1 cellular context compared by ENCODE assay signal in the genomic region with DNA sequence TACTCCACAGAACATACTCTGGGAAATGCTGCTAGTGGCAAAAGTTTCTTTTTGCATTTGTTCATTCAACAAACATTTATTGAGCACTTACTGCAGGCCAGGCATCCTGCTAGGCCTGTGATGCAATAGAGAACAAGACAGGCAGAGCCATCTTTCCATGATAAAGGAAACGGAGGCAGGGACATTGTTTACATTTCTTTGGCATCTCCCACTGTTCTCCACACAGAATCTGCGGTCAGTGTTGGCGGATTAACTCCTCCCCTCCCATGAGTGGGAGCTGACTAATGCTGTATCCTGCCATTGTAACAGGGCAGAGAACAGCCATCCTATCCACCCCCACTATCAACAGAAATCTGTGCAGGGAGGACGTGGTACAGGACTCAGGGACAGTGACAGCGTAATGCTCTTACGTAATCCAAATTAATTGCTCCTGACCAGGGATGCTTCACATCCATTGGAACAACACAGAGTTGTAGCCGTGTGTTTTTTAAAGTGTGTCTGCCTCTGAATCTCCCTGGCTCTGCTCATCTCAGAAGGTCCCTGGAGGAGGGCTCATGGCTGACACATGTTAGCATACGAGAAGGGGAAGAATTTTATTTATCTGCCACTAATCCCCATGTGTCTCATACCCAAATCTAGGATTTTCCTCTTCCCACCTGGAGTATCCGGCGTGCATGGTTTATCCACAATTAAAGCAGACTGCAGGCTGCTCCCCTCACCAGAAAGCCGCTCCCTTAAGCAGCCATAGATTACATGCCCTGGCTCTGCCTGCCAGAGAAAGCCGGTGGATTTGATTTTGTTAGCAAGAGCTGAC.
A peak's percentile ranks its signal among the peaks of the same experiment; 100 is the strongest.
TF ChIP-seq lines count a peak whose summit lies in the region.

No MANE protein-coding gene starts in this region.

TF ChIP-seq in K562, 482 proteins besides CTCF, POLR2A, EP300 and RAD21 (continued from another document):
- TF ChIP-seq, protein P1, sequence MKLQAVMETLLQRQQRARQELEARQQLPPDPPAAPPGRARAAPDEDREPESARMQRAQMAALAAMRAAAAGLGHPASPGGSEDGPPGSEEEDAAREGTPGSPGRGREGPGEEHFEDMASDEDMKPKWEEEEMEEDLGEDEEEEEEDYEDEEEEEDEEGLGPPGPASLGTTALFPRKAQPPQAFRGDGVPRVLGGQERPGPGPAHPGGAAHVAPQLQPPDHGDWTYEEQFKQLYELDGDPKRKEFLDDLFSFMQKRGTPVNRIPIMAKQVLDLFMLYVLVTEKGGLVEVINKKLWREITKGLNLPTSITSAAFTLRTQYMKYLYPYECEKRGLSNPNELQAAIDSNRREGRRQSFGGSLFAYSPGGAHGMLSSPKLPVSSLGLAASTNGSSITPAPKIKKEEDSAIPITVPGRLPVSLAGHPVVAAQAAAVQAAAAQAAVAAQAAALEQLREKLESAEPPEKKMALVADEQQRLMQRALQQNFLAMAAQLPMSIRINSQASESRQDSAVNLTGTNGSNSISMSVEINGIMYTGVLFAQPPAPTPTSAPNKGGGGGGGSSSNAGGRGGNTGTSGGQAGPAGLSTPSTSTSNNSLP (IDR thresholded peaks at IDR 0.05; ENCODE audit: borderline replicate concordance, low read depth, low read length): no peak
- TF ChIP-seq FOSL1 (tag; conservative IDR thresholded peaks at IDR 0.05) (peak; percentile 73), IRF2 (CRISPR knock-in tag; IDR thresholded peaks at IDR 0.05) (no peak), CCNT2 (IDR thresholded peaks at IDR 0.05; ENCODE audit: borderline replicate concordance, extremely low read depth, insufficient read length, low read depth, low read length) (no peak), CEBPG (CRISPR knock-in tag; IDR thresholded peaks at IDR 0.05) (no peak), CEBPG (tag; conservative IDR thresholded peaks at IDR 0.05 in 1 of 2, IDR thresholded peaks at IDR 0.05 in 1 of 2) (peak; percentile 67 to 95), MAZ (CRISPR knock-in tag; conservative IDR thresholded peaks at IDR 0.05 in 1 of 2, IDR thresholded peaks at IDR 0.05 in 1 of 2) (no peak), ZNF239 (CRISPR knock-in tag; IDR thresholded peaks at IDR 0.05) (no peak), KDM1A (IDR thresholded peaks at IDR 0.05) (peak; percentile 51 to 56; a peak in 3 of 4 replicates), CEBPB (tag; IDR thresholded peaks at IDR 0.05) (peak; percentile 77), ZBTB7A (IDR thresholded peaks at IDR 0.05; ENCODE audit: borderline replicate concordance, control insufficient read depth, low read depth, low read length) (no peak), MXI1 (IDR thresholded peaks at IDR 0.05; ENCODE audit: low read depth, low read length) (no peak), TARDBP (IDR thresholded peaks at IDR 0.05) (no peak), ILF3 (IDR thresholded peaks at IDR 0.05; ENCODE audit: borderline replicate concordance) (no peak), ZNF785 (CRISPR knock-in tag; IDR thresholded peaks at IDR 0.05) (no peak), RCOR1 (IDR thresholded peaks at IDR 0.05; ENCODE audit: borderline replicate concordance in 1 of 2, low read depth in 2 of 2, low read length in 2 of 2) (peak in 1 of 2 experiments; percentile 54; a peak in 1 of 4 replicates), EGR1 (conservative IDR thresholded peaks at IDR 0.05) (0 out of 2 replicates have a peak, but pooled peaks have one; percentile 25), NR1H2 (CRISPR knock-in tag; IDR thresholded peaks at IDR 0.05) (no peak), CTBP1 (IDR thresholded peaks at IDR 0.05; ENCODE audit: borderline replicate concordance) (peak; percentile 65), COPS2 (conservative IDR thresholded peaks at IDR 0.05) (no peak), ZSCAN29 (IDR thresholded peaks at IDR 0.05) (no peak), CC2D1A (IDR thresholded peaks at IDR 0.05) (no peak)
- TF ChIP-seq, protein P2, sequence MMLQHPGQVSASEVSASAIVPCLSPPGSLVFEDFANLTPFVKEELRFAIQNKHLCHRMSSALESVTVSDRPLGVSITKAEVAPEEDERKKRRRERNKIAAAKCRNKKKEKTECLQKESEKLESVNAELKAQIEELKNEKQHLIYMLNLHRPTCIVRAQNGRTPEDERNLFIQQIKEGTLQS (IDR thresholded peaks at IDR 0.05): peak; percentile 37; the same call in 1 of the 2 replicates
- TF ChIP-seq, protein P2 (CRISPR knock-in tag; conservative IDR thresholded peaks at IDR 0.05): no peak
- TF ChIP-seq, protein P3, sequence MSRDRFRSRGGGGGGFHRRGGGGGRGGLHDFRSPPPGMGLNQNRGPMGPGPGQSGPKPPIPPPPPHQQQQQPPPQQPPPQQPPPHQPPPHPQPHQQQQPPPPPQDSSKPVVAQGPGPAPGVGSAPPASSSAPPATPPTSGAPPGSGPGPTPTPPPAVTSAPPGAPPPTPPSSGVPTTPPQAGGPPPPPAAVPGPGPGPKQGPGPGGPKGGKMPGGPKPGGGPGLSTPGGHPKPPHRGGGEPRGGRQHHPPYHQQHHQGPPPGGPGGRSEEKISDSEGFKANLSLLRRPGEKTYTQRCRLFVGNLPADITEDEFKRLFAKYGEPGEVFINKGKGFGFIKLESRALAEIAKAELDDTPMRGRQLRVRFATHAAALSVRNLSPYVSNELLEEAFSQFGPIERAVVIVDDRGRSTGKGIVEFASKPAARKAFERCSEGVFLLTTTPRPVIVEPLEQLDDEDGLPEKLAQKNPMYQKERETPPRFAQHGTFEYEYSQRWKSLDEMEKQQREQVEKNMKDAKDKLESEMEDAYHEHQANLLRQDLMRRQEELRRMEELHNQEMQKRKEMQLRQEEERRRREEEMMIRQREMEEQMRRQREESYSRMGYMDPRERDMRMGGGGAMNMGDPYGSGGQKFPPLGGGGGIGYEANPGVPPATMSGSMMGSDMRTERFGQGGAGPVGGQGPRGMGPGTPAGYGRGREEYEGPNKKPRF (IDR thresholded peaks at IDR 0.05; ENCODE audit: low read depth, low read length): no peak
- TF ChIP-seq, protein P4, sequence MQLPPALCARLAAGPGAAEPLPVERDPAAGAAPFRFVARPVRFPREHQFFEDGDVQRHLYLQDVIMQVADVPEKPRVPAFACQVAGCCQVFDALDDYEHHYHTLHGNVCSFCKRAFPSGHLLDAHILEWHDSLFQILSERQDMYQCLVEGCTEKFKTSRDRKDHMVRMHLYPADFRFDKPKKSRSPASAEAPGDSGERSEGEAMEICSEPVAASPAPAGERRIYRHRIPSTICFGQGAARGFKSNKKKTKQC (CRISPR knock-in tag; IDR thresholded peaks at IDR 0.05): no peak
- TF ChIP-seq, protein P5, sequence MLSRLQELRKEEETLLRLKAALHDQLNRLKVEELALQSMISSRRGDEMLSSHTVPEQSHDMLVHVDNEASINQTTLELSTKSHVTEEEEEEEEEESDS (CRISPR knock-in tag; IDR thresholded peaks at IDR 0.05): no peak
- TF ChIP-seq, protein P6, sequence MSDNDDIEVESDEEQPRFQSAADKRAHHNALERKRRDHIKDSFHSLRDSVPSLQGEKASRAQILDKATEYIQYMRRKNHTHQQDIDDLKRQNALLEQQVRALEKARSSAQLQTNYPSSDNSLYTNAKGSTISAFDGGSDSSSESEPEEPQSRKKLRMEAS (CRISPR knock-in tag; IDR thresholded peaks at IDR 0.05): no peak
TF ChIP-seq in K562: peak in this region for 9.
